8 cellular contexts compared by ENCODE assay signal in the genomic region with DNA sequence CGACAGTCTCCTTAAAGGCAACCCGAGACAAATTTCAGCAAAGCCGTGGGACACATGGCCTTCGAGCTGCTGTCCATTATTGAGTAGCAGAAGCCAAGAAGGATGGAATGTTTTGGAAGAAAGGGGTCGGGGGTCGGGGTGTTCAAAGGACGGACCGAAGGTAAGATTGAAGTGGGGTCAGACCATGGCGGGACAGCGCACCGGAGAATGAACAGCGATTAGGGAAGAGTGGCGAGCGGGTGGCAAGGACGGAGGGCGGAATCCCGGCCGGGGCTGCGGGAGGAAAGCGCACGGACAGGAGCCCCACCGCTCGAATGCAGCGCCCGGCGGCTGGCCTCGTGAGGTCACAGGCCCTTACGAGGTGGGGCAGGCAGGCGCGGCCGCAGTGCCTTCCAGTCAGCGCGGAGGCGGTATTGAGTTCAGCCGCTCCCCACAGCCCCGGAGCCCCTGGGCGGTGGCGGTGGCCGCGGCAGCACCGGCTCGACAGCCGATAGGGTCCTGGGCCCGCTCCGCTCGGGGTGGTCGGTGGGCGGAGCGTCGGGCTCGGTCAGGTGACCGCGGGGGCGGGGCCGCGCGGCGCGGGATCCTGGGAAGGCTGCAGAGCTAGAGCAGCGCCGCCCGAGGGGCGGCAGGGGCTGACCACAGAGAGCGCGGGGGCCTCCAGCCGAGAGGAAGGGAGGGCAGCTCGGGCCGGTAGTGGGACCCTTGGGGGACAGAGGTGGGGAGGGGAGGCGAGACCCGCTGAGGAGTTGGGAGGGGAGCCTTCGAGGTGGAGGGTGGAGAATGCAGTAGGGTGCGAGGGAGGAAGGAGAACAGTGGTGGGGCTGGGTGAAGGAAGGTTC. TPM values are rescaled to one million over a fixed set of nuclear protein-coding genes. Genes with fewer than 3 reads are reported as not detected.
DNase-seq lines count a peak whose midpoint lies in the region; ATAC-seq and TF ChIP-seq lines count a peak whose summit lies in the region.

A gene with protein sequence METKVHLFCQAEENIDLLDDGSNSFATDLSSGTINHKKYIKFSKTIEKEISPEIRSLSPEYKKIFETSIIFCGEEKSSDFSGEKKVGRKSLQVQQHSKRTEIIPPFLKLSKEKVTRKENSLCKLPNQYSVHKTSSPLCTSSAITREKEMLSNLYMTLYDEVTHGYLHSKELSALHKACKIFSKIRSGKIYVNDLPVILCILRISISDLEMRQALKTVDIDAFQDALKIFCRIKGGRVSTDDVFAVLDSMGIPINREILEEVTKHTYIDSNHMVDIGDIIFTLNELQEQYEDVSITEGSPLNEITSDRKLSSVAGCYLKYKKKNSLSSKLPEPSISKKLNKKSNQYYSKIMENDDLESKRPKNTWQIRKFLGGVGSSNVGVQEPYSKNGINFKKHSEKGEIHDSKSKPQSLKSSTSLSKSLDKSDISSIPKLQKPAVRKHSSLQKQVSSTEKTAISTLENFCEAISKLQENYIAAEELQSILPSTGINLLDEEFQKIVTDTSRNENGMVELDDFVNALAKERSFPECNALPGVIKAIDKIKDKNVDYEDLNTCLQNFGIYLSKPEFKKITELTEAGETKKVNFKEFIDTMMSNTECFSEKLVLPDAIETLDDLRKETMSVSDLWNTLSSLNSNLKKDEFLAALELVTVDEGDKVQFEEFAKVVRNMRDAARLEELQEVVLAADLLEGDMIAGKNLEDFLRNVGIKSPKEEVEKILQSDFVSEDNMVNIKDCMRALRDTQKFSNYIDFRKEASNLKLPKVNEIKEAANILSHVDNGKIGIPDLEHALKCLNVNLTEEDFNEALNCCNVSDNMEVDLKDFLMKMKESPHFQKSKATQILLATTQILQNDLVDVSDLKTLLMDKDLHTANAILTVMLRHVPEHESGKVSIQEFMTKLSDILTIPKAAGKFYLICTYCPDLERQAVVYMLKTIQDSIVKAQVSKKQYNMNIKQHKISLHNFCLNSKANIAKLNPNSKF (plus strand): TSS at position 574 of the 842 bp plus-strand sequence. CDS start 4,399 bp downstream, outside the sequence.

- intact Hi-C loops in heart left ventricle (cut with DNase I) = no loop called here

- peaks cover 10% of the 10 kb centered on the region for H3K27me3 Mint-ChIP-seq in activated naive CD8-positive, alpha-beta T cell treated with anti-CD3 and anti-CD28 coated beads, Interleukin-2, amount 50 U/mL, for 24 hours
- peaks cover 2% of the 10 kb centered on the region for H3K27me3 Mint-ChIP-seq in type B pancreatic cell

- H3K9me2 ChIP-seq in SU-DHL-6 (replicated peaks; ENCODE audit: insufficient read depth, low read length) = no peaks in the 10 kb centered on the region

- H2AFZ ChIP-seq in SU-DHL-6 (ENCODE audit: low read depth, low read length, severe bottlenecking) = peak within 1 kb of the TSS; percentile 98

- H3K27me3 ChIP-seq in SU-DHL-6 (ENCODE audit: low read length) (no peaks in the 10 kb centered on the region), heart left ventricle (peaks cover 0 to 3% (median 0%) of the 10 kb centered on the region in 9 donors)

- no peaks in the 10 kb centered on the region for H3K79me2 ChIP-seq in SU-DHL-6 (ENCODE audit: insufficient read depth, low read length)

- H3K4me2 ChIP-seq in SU-DHL-6 (ENCODE audit: low read depth, low read length, poor library complexity, severe bottlenecking) = peak within 1 kb of the TSS; percentile 87

- DNase-seq in GM12865 (ENCODE audit: low read depth) = peak; percentile 98
- peak; percentile 17 for DNase-seq in NCI-H1048 (lab: John Stamatoyannopoulos, UW)
- peak; percentile 87 for DNase-seq in activated naive CD8-positive, alpha-beta T cell treated with anti-CD3 and anti-CD28 coated beads, Interleukin-2, amount 50 U/mL, for 24 hours
- DNase-seq in heart left ventricle = peak; percentile 89 to 94 (median 91)
- DNase-seq in pons (ENCODE audit: low spot score) = peak; percentile 38
- DNase-seq in type B pancreatic cell (ENCODE audit: extremely low spot score, unreplicated experiment) = peak; percentile 91

- H3K4me1 Mint-ChIP-seq in activated naive CD8-positive, alpha-beta T cell treated with anti-CD3 and anti-CD28 coated beads, Interleukin-2, amount 50 U/mL, for 24 hours = peaks cover 23% of the 10 kb centered on the region
- H3K4me1 Mint-ChIP-seq in type B pancreatic cell (ENCODE audit: unreplicated experiment) = peaks cover 9% of the 10 kb centered on the region

- H3K9ac ChIP-seq in SU-DHL-6 (ENCODE audit: low read length) = peak within 1 kb of the TSS; percentile 66

- peak within 1 kb of the TSS; percentile 87 for H3K27ac Mint-ChIP-seq in activated naive CD8-positive, alpha-beta T cell treated with anti-CD3 and anti-CD28 coated beads, Interleukin-2, amount 50 U/mL, for 24 hours
- peak within 1 kb of the TSS; percentile 97 for H3K27ac Mint-ChIP-seq in type B pancreatic cell

- peak within 1 kb of the TSS; percentile 91 for H3K4me3 ChIP-seq in GM12865 (ENCODE audit: low read depth, low read length)
- H3K4me3 ChIP-seq in SU-DHL-6 (ENCODE audit: insufficient read depth, low read length, poor library complexity, severe bottlenecking) = peak within 1 kb of the TSS; percentile 74
- peak within 1 kb of the TSS; percentile 44 to 88 (median 69) for H3K4me3 ChIP-seq in heart left ventricle

- peaks cover 0 to 7% (median 0%) of the 10 kb centered on the region in 12 donors for H3K4me1 ChIP-seq in heart left ventricle

- TF ChIP-seq CTCF in GM12865 (IDR thresholded peaks at IDR 0.05; ENCODE audit: insufficient read depth, low read depth, low read length, missing control alignments) = no peak
- peak; percentile 10 for TF ChIP-seq CTCF in SU-DHL-6 (IDR thresholded peaks at IDR 0.05; ENCODE audit: insufficient read depth, low read length, poor library complexity, severe bottlenecking)
- peak in 7 of 12 donors; percentile 22 to 54 (median 38) for TF ChIP-seq CTCF in heart left ventricle (IDR thresholded peaks at IDR 0.05)
- peak; percentile 50 for TF ChIP-seq CTCF in type B pancreatic cell (conservative IDR thresholded peaks at IDR 0.05)

- no peaks in the 10 kb centered on the region for H4K20me1 ChIP-seq in SU-DHL-6 (ENCODE audit: low read depth, low read length)

- peaks cover 15% of the 10 kb centered on the region; the same call in 1 of the 2 replicates for H3F3A ChIP-seq in SU-DHL-6 (ENCODE audit: insufficient read depth)

- H3K36me3 ChIP-seq in SU-DHL-6 (ENCODE audit: low read length) (no peaks in the 10 kb centered on the region), heart left ventricle (peaks cover 0 to under 1% (median 0%) of the 10 kb centered on the region in 9 donors)

- 1 to 4% (median 1%) methylated on average over 32 to 72 of the region's 72 CpGs for WGBS in heart left ventricle, 4 donors

- no peaks in the 10 kb centered on the region for H3K36me3 Mint-ChIP-seq in activated naive CD8-positive, alpha-beta T cell treated with anti-CD3 and anti-CD28 coated beads, Interleukin-2, amount 50 U/mL, for 24 hours (ENCODE audit: low read depth)
- no peaks in the 10 kb centered on the region for H3K36me3 Mint-ChIP-seq in type B pancreatic cell

- H3K4me3 Mint-ChIP-seq in activated naive CD8-positive, alpha-beta T cell treated with anti-CD3 and anti-CD28 coated beads, Interleukin-2, amount 50 U/mL, for 24 hours = peak within 1 kb of the TSS; percentile 88
- H3K4me3 Mint-ChIP-seq in type B pancreatic cell = peak within 1 kb of the TSS; percentile 98

- TF ChIP-seq POLR2A in heart left ventricle (IDR thresholded peaks at IDR 0.05) = peak in 1 of 2 donors; percentile 93

- H3K27ac ChIP-seq in SU-DHL-6 (ENCODE audit: low read depth, low read length) (peak within 1 kb of the TSS; percentile 31), heart left ventricle (peak within 1 kb of the TSS; percentile 66 to 97 (median 87))

- peak; percentile 90 for ATAC-seq in HG02588 (IDR thresholded peaks at IDR 0.05; ENCODE audit: unreplicated experiment)
- peak; percentile 93 for ATAC-seq in activated naive CD8-positive, alpha-beta T cell treated with anti-CD3 and anti-CD28 coated beads, Interleukin-2, amount 50 U/mL, for 24 hours
- peak; percentile 84 to 99 (median 98) for ATAC-seq in heart left ventricle

- H3K9me3 Mint-ChIP-seq in activated naive CD8-positive, alpha-beta T cell treated with anti-CD3 and anti-CD28 coated beads, Interleukin-2, amount 50 U/mL, for 24 hours = no peaks in the 10 kb centered on the region
- no peaks in the 10 kb centered on the region for H3K9me3 Mint-ChIP-seq in type B pancreatic cell

- H3K9me3 ChIP-seq in SU-DHL-6 (ENCODE audit: insufficient read depth, low read length) (no peaks in the 10 kb centered on the region), heart left ventricle (peaks cover 0 to 8% (median 0%) of the 10 kb centered on the region in 12 donors)

RNA-seq across cellular contexts. Expression of the gene that starts here (rescaled TPM):
- 1 to 10 TPM in 8 of 9 donors, under 1 TPM in 1; 0.63 to 6.1 (median 1.7) TPM for total RNA-seq in heart left ventricle
- polyA plus RNA-seq in heart left ventricle = 1 to 10 TPM in 1 of 2 donors, under 1 TPM in 1; 0.47 to 1.1 TPM
- total RNA-seq in type B pancreatic cell (ENCODE audit: low replicate concordance) = 4.4 and 7.1 TPM in 2 replicates

Comparison
In these comparisons a context has a peak if more than half of its experiments do, and no peak if none do; other contexts are left out.
1. Peak in every context shown above with its lines: DNase-seq, ATAC-seq, H3K4me3 ChIP-seq and H3K27ac ChIP-seq.
2. DNase-seq: peak in every context shown above with its lines; median percentile 98 in GM12865; 91 in heart left ventricle; 91 in type B pancreatic cell; 87 in activated naive CD8-positive, alpha-beta T cell treated with anti-CD3 and anti-CD28 coated beads, Interleukin-2, amount 50 U/mL, for 24 hours; 38 in pons; 17 in NCI-H1048.